Comparison of ENCODE assay signal across 1 cellular context in genomic region chr22:50200333-50201190, GRCh38.
TF ChIP-seq lines count a peak whose summit lies in the region.

A gene with protein sequence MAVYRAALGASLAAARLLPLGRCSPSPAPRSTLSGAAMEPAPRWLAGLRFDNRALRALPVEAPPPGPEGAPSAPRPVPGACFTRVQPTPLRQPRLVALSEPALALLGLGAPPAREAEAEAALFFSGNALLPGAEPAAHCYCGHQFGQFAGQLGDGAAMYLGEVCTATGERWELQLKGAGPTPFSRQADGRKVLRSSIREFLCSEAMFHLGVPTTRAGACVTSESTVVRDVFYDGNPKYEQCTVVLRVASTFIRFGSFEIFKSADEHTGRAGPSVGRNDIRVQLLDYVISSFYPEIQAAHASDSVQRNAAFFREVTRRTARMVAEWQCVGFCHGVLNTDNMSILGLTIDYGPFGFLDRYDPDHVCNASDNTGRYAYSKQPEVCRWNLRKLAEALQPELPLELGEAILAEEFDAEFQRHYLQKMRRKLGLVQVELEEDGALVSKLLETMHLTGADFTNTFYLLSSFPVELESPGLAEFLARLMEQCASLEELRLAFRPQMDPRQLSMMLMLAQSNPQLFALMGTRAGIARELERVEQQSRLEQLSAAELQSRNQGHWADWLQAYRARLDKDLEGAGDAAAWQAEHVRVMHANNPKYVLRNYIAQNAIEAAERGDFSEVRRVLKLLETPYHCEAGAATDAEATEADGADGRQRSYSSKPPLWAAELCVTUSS (plus strand): TSS chr22:50201011. CDS start chr22:50201037, 26 bp downstream.

TF ChIP-seq in HEK293, 187 proteins besides CTCF, POLR2A, EP300 and RAD21 (continued from another document and continues in another):
- TF ChIP-seq, protein P1, sequence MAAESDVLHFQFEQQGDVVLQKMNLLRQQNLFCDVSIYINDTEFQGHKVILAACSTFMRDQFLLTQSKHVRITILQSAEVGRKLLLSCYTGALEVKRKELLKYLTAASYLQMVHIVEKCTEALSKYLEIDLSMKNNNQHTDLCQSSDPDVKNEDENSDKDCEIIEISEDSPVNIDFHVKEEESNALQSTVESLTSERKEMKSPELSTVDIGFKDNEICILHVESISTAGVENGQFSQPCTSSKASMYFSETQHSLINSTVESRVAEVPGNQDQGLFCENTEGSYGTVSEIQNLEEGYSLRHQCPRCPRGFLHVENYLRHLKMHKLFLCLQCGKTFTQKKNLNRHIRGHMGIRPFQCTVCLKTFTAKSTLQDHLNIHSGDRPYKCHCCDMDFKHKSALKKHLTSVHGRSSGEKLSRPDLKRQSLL (tag by site-specific recombination; IDR thresholded peaks at IDR 0.05) = no peak
- TF ChIP-seq ZXDB (tag by site-specific recombination; IDR thresholded peaks at IDR 0.05) (no peak), KLF1 (tag by site-specific recombination; IDR thresholded peaks at IDR 0.05) (no peak), ZFP69B (tag by site-specific recombination; IDR thresholded peaks at IDR 0.05) (no peak), GLIS1 (tag by site-specific recombination; IDR thresholded peaks at IDR 0.05) (peak; percentile 37; the same call in 1 of the 2 replicates), ZNF621 (tag by site-specific recombination; IDR thresholded peaks at IDR 0.05) (no peak), ZNF626 (tag by site-specific recombination; IDR thresholded peaks at IDR 0.05) (no peak), PRDM10 (tag by site-specific recombination; IDR thresholded peaks at IDR 0.05) (no peak), ZNF138 (tag by site-specific recombination; IDR thresholded peaks at IDR 0.05; ENCODE audit: borderline replicate concordance) (no peak), ZNF776 (tag by site-specific recombination; IDR thresholded peaks at IDR 0.05; ENCODE audit: borderline replicate concordance) (no peak), ELK4 (IDR thresholded peaks at IDR 0.05; ENCODE audit: borderline replicate concordance, low read depth, low read length) (no peak), ZNF423 (tag by site-specific recombination; IDR thresholded peaks at IDR 0.05) (peak; percentile 61; the same call in 1 of the 2 replicates), ZNF175 (tag by site-specific recombination; IDR thresholded peaks at IDR 0.05) (no peak), ZFP41 (tag by site-specific recombination; IDR thresholded peaks at IDR 0.05; ENCODE audit: borderline replicate concordance) (no peak), TRIM28 (IDR thresholded peaks at IDR 0.05; ENCODE audit: borderline replicate concordance, low read length) (no peak), ZFHX2 (tag by site-specific recombination; conservative IDR thresholded peaks at IDR 0.05) (peak; percentile 57; the same call in 1 of the 2 replicates), MZF1 (tag by site-specific recombination; IDR thresholded peaks at IDR 0.05; ENCODE audit: borderline replicate concordance) (no peak), ZNF211 (tag by site-specific recombination; IDR thresholded peaks at IDR 0.05; ENCODE audit: low read depth) (no peak), SALL2 (tag by site-specific recombination; IDR thresholded peaks at IDR 0.05; ENCODE audit: borderline replicate concordance) (no peak), GLIS2 (tag by site-specific recombination; IDR thresholded peaks at IDR 0.05) (peak; percentile 48; the same call in 1 of the 2 replicates), ZSCAN23 (tag by site-specific recombination; IDR thresholded peaks at IDR 0.05) (no peak), ZEB2 (tag by site-specific recombination; IDR thresholded peaks at IDR 0.05) (no peak), ZNF585B (tag by site-specific recombination; IDR thresholded peaks at IDR 0.05) (no peak), RBAK (tag by site-specific recombination; IDR thresholded peaks at IDR 0.05) (no peak), IKZF3 (tag by site-specific recombination; IDR thresholded peaks at IDR 0.05) (no peak), ZNF76 (tag by site-specific recombination; IDR thresholded peaks at IDR 0.05; ENCODE audit: borderline replicate concordance, low read depth) (no peak), ZNF747 (tag by site-specific recombination; IDR thresholded peaks at IDR 0.05) (no peak), ZBTB11 (tag by site-specific recombination; conservative IDR thresholded peaks at IDR 0.05; ENCODE audit: low read depth) (no peak), ZNF266 (tag by site-specific recombination; IDR thresholded peaks at IDR 0.05; ENCODE audit: low read depth) (no peak), ZNF19 (tag by site-specific recombination; IDR thresholded peaks at IDR 0.05; ENCODE audit: low read depth) (no peak), ZNF518A (tag by site-specific recombination; conservative IDR thresholded peaks at IDR 0.05; ENCODE audit: low read depth) (no peak), ZSCAN30 (tag by site-specific recombination; IDR thresholded peaks at IDR 0.05) (0 out of 2 replicates have a peak, but pooled peaks have one; percentile 53), ZNF37A (tag by site-specific recombination; IDR thresholded peaks at IDR 0.05) (no peak), SP2 (tag by site-specific recombination; IDR thresholded peaks at IDR 0.05) (peak; percentile 93), INSM2 (tag by site-specific recombination; IDR thresholded peaks at IDR 0.05) (no peak)
- TF ChIP-seq, protein P2, sequence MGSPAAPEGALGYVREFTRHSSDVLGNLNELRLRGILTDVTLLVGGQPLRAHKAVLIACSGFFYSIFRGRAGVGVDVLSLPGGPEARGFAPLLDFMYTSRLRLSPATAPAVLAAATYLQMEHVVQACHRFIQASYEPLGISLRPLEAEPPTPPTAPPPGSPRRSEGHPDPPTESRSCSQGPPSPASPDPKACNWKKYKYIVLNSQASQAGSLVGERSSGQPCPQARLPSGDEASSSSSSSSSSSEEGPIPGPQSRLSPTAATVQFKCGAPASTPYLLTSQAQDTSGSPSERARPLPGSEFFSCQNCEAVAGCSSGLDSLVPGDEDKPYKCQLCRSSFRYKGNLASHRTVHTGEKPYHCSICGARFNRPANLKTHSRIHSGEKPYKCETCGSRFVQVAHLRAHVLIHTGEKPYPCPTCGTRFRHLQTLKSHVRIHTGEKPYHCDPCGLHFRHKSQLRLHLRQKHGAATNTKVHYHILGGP (tag by site-specific recombination; IDR thresholded peaks at IDR 0.05) = no peak
